Comparison of ENCODE assay signal across 34 cellular contexts in the genomic region with DNA sequence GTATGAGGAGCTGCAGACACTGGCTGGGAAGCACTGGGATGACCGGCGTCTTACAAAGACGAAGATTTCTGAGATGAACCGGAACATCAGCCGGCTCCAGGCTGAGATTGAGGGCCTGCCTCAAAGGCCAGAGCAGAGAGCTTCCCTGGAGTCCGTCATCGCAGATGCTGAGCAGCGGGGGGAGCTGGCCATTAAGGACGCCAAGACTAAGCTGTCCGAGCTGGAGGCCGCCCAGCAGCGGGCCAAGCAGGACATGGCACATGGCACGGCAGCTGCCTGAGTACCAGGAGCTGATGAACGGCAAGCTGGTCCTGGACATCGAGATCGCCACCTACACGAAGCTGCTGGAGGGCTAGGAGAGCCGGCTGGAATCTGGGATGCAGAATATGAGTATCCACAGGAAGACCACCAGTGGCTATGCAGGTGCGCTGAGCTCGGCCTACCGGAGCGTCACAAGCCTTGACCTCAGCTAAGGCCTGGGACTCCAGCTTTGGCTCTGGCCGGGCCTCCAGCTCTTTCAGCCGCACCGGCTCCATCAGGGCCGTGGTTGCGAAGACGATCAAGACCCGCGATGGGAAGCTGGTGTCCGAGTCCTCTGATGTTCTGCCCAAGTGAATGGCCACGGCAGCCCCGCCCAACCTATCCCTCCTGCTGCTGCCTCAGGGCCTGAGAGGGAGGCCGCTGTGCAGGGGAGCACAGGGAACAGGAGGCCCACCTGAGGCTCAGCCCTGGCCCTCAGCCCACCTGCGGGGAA. TPM values are rescaled to one million over a fixed set of nuclear protein-coding genes. Genes with fewer than 3 reads are reported as not detected.
"Had no signal": no experiment of that assay in that cellular context is flagged by ENCODE, and none has a peak within 500 bp of the region (broad histone marks: within the 10 kb centered on the region; RNA-seq: fewer than 3 reads in every experiment).

No MANE protein-coding gene starts in this region.

- H3K4me1 ChIP-seq: Peyer's patch had no signal

- H3K4me3 Mint-ChIP-seq: activated B cell treated with CpG ODN at 0.5 μM for 24 hours; activated CD4-positive, alpha-beta memory T cell treated with anti-CD3 and anti-CD28 coated beads, Interleukin-2, amount 10 ng/mL, durations not matched to agents 7 days and 5 days; activated CD8-positive, alpha-beta memory T cell treated with anti-CD3 and anti-CD28 coated beads, Interleukin-2, amount 10 ng/mL, durations not matched to agents 7 days and 5 days; activated naive CD4-positive, alpha-beta T cell treated with anti-CD3 and anti-CD28 coated beads, Interleukin-2, amount 10 ng/mL, durations not matched to agents 7 days and 5 days; activated naive CD8-positive, alpha-beta T cell; activated naive CD8-positive, alpha-beta T cell treated with anti-CD3 and anti-CD28 coated beads, Interleukin-2, amount 50 U/mL, for 24 hours; brain had no signal

- H3K27ac Mint-ChIP-seq: activated B cell treated with CpG ODN at 0.5 μM for 24 hours; activated CD4-positive, alpha-beta memory T cell treated with anti-CD3 and anti-CD28 coated beads, Interleukin-2, amount 10 ng/mL, durations not matched to agents 7 days and 5 days; activated CD8-positive, alpha-beta memory T cell treated with anti-CD3 and anti-CD28 coated beads, Interleukin-2, amount 10 ng/mL, durations not matched to agents 7 days and 5 days; activated naive CD4-positive, alpha-beta T cell treated with anti-CD3 and anti-CD28 coated beads, Interleukin-2, amount 10 ng/mL, durations not matched to agents 7 days and 5 days; activated naive CD8-positive, alpha-beta T cell; activated naive CD8-positive, alpha-beta T cell treated with anti-CD3 and anti-CD28 coated beads, Interleukin-2, amount 50 U/mL, for 24 hours; brain had no signal

- DNase-seq: activated B cell treated with CpG ODN at 0.5 μM for 24 hours; activated CD4-positive, alpha-beta memory T cell treated with anti-CD3 and anti-CD28 coated beads, Interleukin-2, amount 10 ng/mL, durations not matched to agents 7 days and 5 days; activated CD4-positive, alpha-beta T cell treated with anti-CD3 and anti-CD28 coated beads for 4 hours; activated CD4-positive, alpha-beta T cell treated with anti-CD3 and anti-CD28 coated beads, Interleukin-2, amount 50 U/mL, for 1 hour; activated CD4-positive, CD25-positive, alpha-beta regulatory T cell treated with anti-CD3 and anti-CD28 coated beads, Interleukin-2, amount 50 U/mL, for 72 hours; activated CD8-positive, alpha-beta memory T cell treated with anti-CD3 and anti-CD28 coated beads for 24 hours; activated CD8-positive, alpha-beta memory T cell treated with anti-CD3 and anti-CD28 coated beads, Interleukin-2, amount 10 ng/mL, durations not matched to agents 7 days and 5 days; activated CD8-positive, alpha-beta memory T cell treated with anti-CD3 and anti-CD28 coated beads, Interleukin-2, amount 50 U/mL, for 48 hours; activated effector memory CD4-positive, alpha-beta T cell treated with Interleukin-2 at 50 U/mL for 16 hours; activated naive CD4-positive, alpha-beta T cell treated with anti-CD3 and anti-CD28 coated beads, Interleukin-2, amount 10 ng/mL, durations not matched to agents 7 days and 5 days; activated naive CD8-positive, alpha-beta T cell treated with anti-CD3 and anti-CD28 coated beads, Interleukin-2, amount 50 U/mL, for 24 hours; activated T-cell treated with anti-CD3 and anti-CD28 coated beads, Interleukin-2, amount 50 U/mL, for 48 hours; central memory CD4-positive, alpha-beta T cell; NCI-H1092 treated with DMSO at 0.1 percent for 48 hours; NCI-H1417; NCI-H146; NCI-H187; NCI-H2029 treated with DMSO at 0.1 percent for 48 hours; NCI-H2107; NCI-H2171; NCI-H510A; NCI-H526; NCI-H748 treated with DMSO at 0.1 percent for 48 hours; NK-92 treated with Interleukin-12 subunit alpha and Interleukin-12 subunit beta, amount 100 ng/mL, for 24 hours; PC-3; Peyer's patch; RPMI8226; SW 1271; T-helper 1 cell; T-helper 2 cell; T-helper 9 cell had no signal

- H3K27me3 Mint-ChIP-seq: activated CD8-positive, alpha-beta memory T cell treated with anti-CD3 and anti-CD28 coated beads, Interleukin-2, amount 10 ng/mL, durations not matched to agents 7 days and 5 days had no signal

- H3K27me3 ChIP-seq: Peyer's patch had no signal

- H3K36me3 Mint-ChIP-seq: activated naive CD4-positive, alpha-beta T cell treated with anti-CD3 and anti-CD28 coated beads, Interleukin-2, amount 10 ng/mL, durations not matched to agents 7 days and 5 days; brain had no signal

- H3K9me3 ChIP-seq: Peyer's patch had no signal

- H3K4me3 ChIP-seq: Peyer's patch had no signal

- H3K9me3 Mint-ChIP-seq: activated B cell treated with CpG ODN at 0.5 μM for 24 hours; activated naive CD4-positive, alpha-beta T cell treated with anti-CD3 and anti-CD28 coated beads, Interleukin-2, amount 10 ng/mL, durations not matched to agents 7 days and 5 days; activated naive CD8-positive, alpha-beta T cell treated with anti-CD3 and anti-CD28 coated beads, Interleukin-2, amount 50 U/mL, for 24 hours had no signal

- H3K27ac ChIP-seq: Peyer's patch, VCaP had no signal

- H3K36me3 ChIP-seq: Peyer's patch had no signal

- ATAC-seq: activated CD8-positive, alpha-beta memory T cell treated with anti-CD3 and anti-CD28 coated beads, Interleukin-2, amount 10 ng/mL, durations not matched to agents 7 days and 5 days; activated naive CD8-positive, alpha-beta T cell treated with anti-CD3 and anti-CD28 coated beads, Interleukin-2, amount 50 U/mL, for 24 hours; PC-3 had no signal

RNA-seq across cellular contexts. Expression of a gene that starts 9.2 kb away (rescaled TPM):
- total RNA-seq: activated B cell treated with CpG ODN at 0.5 μM for 24 hours had no signal
